Comparison of ENCODE assay signal across 20 cellular contexts in the genomic region with DNA sequence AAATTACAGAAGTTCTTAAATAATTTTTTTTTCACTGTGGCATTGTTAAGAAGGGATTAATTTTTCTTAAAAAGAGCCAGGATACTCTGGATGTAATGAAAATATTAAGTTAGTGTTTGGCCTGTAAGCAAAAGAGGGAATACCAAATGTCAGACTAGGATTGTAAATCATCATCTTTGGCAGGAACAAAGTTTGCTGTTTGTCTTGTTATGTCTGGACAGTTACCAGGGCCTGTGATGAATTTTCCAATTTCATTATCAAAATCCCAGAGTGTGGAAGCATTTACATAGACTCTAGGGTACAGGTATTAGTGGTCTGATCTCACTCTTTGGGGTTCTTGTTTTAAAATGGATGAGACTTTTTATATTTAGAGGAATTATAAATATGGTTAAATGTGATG. TPM values are rescaled to one million over a fixed set of nuclear protein-coding genes. Genes with fewer than 3 reads are reported as not detected.
DNase-seq lines count a peak whose midpoint lies in the region; ATAC-seq, FAIRE-seq and TF ChIP-seq lines count a peak whose summit lies in the region.
"Had no signal": no experiment of that assay in that cellular context is flagged by ENCODE, and none has a peak within 500 bp of the region (broad histone marks: within the 10 kb centered on the region; RNA-seq: fewer than 3 reads in every experiment).

No MANE protein-coding gene starts in this region.

- H3K4me1 Mint-ChIP-seq in nephron, result peaks cover 51% of the 10 kb centered on the region

- H4K20me1 ChIP-seq in Karpas-422 (ENCODE audit: insufficient read depth, low read depth, low read length), result no peaks in the 10 kb centered on the region

- no peak overlapping the region for H2AFZ ChIP-seq in Karpas-422 (ENCODE audit: low read length)

- H3K27ac Mint-ChIP-seq in nephron, result peak overlapping the region; percentile 73 to 90 (median 77)
- H3K27ac Mint-ChIP-seq: activated naive CD4-positive, alpha-beta T cell treated with anti-CD3 and anti-CD28 coated beads, Interleukin-2, amount 10 ng/mL, durations not matched to agents 7 days and 5 days; IgD-negative memory B cell; stimulated activated naive B cell treated with anti-CD40 and anti-IgM and Interleukin-4, amounts not matched to agents 10 μg/mL and 1 μg/mL and 100 μg/mL, for 72 hours; T-cell had no signal

- TF ChIP-seq CTCF in A549 (IDR thresholded peaks at IDR 0.05) (no peak), choroid plexus epithelial cell (conservative IDR thresholded peaks at IDR 0.05; ENCODE audit: low read depth, low read length) (no peak), nephron (IDR thresholded peaks at IDR 0.05; ENCODE audit: unreplicated experiment in 3 of 3) (no peak), A673 (conservative IDR thresholded peaks at IDR 0.05; ENCODE audit: low read depth, low read length) (no peak)

- no peak for TF ChIP-seq EP300 in A549 (IDR thresholded peaks at IDR 0.05)

- H3K4me3 Mint-ChIP-seq in nephron, result no peak overlapping the region
- H3K4me3 Mint-ChIP-seq: activated naive CD4-positive, alpha-beta T cell treated with anti-CD3 and anti-CD28 coated beads, Interleukin-2, amount 10 ng/mL, durations not matched to agents 7 days and 5 days; T-cell had no signal

- no TSS peak for BruUV-seq in A673 (replicated peaks; lab: Mats Ljungman, UMichigan)

- H3K27me3 ChIP-seq in Karpas-422 (ENCODE audit: low read length) (no peaks in the 10 kb centered on the region), H7 (ENCODE audit: control insufficient read depth, insufficient read depth, low read length) (no peaks in the 10 kb centered on the region), A673 (replicated peaks; ENCODE audit: insufficient read depth, low read depth, low read length, poor library complexity) (no peaks in the 10 kb centered on the region)

- CTCF ChIA-PET in A549 (lab: Yijun Ruan, JAX), result no interaction called here
- CTCF ChIA-PET in A673 (lab: Charles Lee), result no interaction called here

- H3K9ac ChIP-seq in Karpas-422 (ENCODE audit: low read length), result no peak overlapping the region

- peak in 1 of 2 experiments; percentile 2 for DNase-seq in A549 (ENCODE audit: low read depth in 1 of 2, low spot score in 1 of 2)
- DNase-seq in Karpas-422, result no peak
- peak; percentile 24 for DNase-seq in choroid plexus epithelial cell (ENCODE audit: low read depth)
- DNase-seq in H7, result no peak
- no peak for DNase-seq in cortex of kidney (lab: John Stamatoyannopoulos, UW)
- no peak for DNase-seq in A673 (ENCODE audit: low spot score)
- DNase-seq: activated CD8-positive, alpha-beta memory T cell treated with anti-CD3 and anti-CD28 coated beads, Interleukin-2, amount 50 U/mL, for 4 hours; activated naive CD4-positive, alpha-beta T cell treated with anti-CD3 and anti-CD28 coated beads, Interleukin-2, amount 10 ng/mL, durations not matched to agents 7 days and 5 days; caudate nucleus; hippocampal formation; left colon; naive thymus-derived CD8-positive, alpha-beta T cell; NCI-H1436 treated with DMSO at 0.1 percent for 48 hours; NCI-H524; stimulated activated naive B cell treated with anti-CD40 and anti-IgM and Interleukin-4, amounts not matched to agents 10 μg/mL and 1 μg/mL and 100 μg/mL, for 72 hours; T-cell had no signal

- H3K4me2 ChIP-seq in A549 (peak overlapping the region; percentile 58), Karpas-422 (ENCODE audit: low read depth, low read length, poor library complexity, severe bottlenecking) (peak overlapping the region; percentile 61)

- H3K36me3 Mint-ChIP-seq in nephron (ENCODE audit: low read depth), result no peaks in the 10 kb centered on the region
- H3K36me3 Mint-ChIP-seq: IgD-negative memory B cell had no signal

- ATAC-seq in A549 (no peak), HG03095 (IDR thresholded peaks at IDR 0.05; ENCODE audit: unreplicated experiment) (no peak)
- ATAC-seq: naive thymus-derived CD8-positive, alpha-beta T cell; stimulated activated naive B cell treated with anti-CD40 and anti-IgM and Interleukin-4, amounts not matched to agents 10 μg/mL and 1 μg/mL and 100 μg/mL, for 72 hours; T-cell had no signal

- H3K9me3 Mint-ChIP-seq in nephron, result no peaks in the 10 kb centered on the region
- H3K9me3 Mint-ChIP-seq: activated naive CD4-positive, alpha-beta T cell treated with anti-CD3 and anti-CD28 coated beads, Interleukin-2, amount 10 ng/mL, durations not matched to agents 7 days and 5 days; IgD-negative memory B cell; naive thymus-derived CD8-positive, alpha-beta T cell; stimulated activated naive B cell treated with anti-CD40 and anti-IgM and Interleukin-4, amounts not matched to agents 10 μg/mL and 1 μg/mL and 100 μg/mL, for 72 hours; T-cell had no signal

- H3K4me1 ChIP-seq in A549 (peaks cover 20% of the 10 kb centered on the region), Karpas-422 (ENCODE audit: low read length) (peaks cover 54% of the 10 kb centered on the region), A673 (ENCODE audit: insufficient read depth, low read length, poor library complexity, severe bottlenecking) (peaks cover 4% of the 10 kb centered on the region)

- H3K27ac ChIP-seq in A549 (no peak overlapping the region), Karpas-422 (ENCODE audit: low read length) (no peak overlapping the region), A673 (ENCODE audit: low read depth, low read length, poor library complexity, severe bottlenecking) (no peak overlapping the region)

- H3K27me3 Mint-ChIP-seq in nephron (ENCODE audit: low read depth), result no peaks in the 10 kb centered on the region
- H3K27me3 Mint-ChIP-seq: activated naive CD4-positive, alpha-beta T cell treated with anti-CD3 and anti-CD28 coated beads, Interleukin-2, amount 10 ng/mL, durations not matched to agents 7 days and 5 days; IgD-negative memory B cell; naive thymus-derived CD8-positive, alpha-beta T cell; stimulated activated naive B cell treated with anti-CD40 and anti-IgM and Interleukin-4, amounts not matched to agents 10 μg/mL and 1 μg/mL and 100 μg/mL, for 72 hours; T-cell had no signal

- no peaks in the 10 kb centered on the region for H3K9me3 ChIP-seq in A549
- no peaks in the 10 kb centered on the region for H3K9me3 ChIP-seq in Karpas-422 (ENCODE audit: low read length)
- no peaks in the 10 kb centered on the region for H3K9me3 ChIP-seq in A673 (ENCODE audit: low read depth, low read length, poor library complexity, severe bottlenecking)
- H3K9me3 ChIP-seq: Caco-2 had no signal

- H3K79me2 ChIP-seq in Karpas-422 (ENCODE audit: low read length), result peaks cover 55% of the 10 kb centered on the region

- POLR2A ChIA-PET in A549 (lab: Yijun Ruan, JAX) (no interaction called here), A673 (lab: Charles Lee; ENCODE audit: low non-redundant PET) (no interaction called here)

- FAIRE-seq in A549 (lab: Jason Lieb, UNC), result no peak

- H3K36me3 ChIP-seq in Karpas-422 (ENCODE audit: insufficient read depth, low read length) (no peaks in the 10 kb centered on the region), H7 (replicated peaks; ENCODE audit: control insufficient read depth, insufficient read depth, low read length) (no peaks in the 10 kb centered on the region), A673 (ENCODE audit: insufficient read depth, low read length, poor library complexity, severe bottlenecking) (no peaks in the 10 kb centered on the region)

- TF ChIP-seq RAD21 in A549 (conservative IDR thresholded peaks at IDR 0.05 in 1 of 2, IDR thresholded peaks at IDR 0.05 in 1 of 2), result no peak

- H3K9me2 ChIP-seq in Karpas-422 (replicated peaks; ENCODE audit: insufficient read depth, low read length), result no peaks in the 10 kb centered on the region

- intact Hi-C loops in A673 (cut with micrococcal nuclease; ENCODE audit: unreplicated experiment), result no loop called here

- H3K4me3 ChIP-seq in A549 (no peak overlapping the region), Karpas-422 (ENCODE audit: low read length) (no peak overlapping the region), choroid plexus epithelial cell (ENCODE audit: low read depth, low read length) (no peak overlapping the region), H7 (ENCODE audit: insufficient read depth, low read depth, low read length) (no peak overlapping the region), A673 (ENCODE audit: low read depth, low read length, poor library complexity, severe bottlenecking) (no peak overlapping the region)

- no peak for TF ChIP-seq POLR2A in A549 (IDR thresholded peaks at IDR 0.05; ENCODE audit: low read length)

TF ChIP-seq in A549, 52 proteins besides CTCF, POLR2A, EP300 and RAD21 (continues in another document):
- TF ChIP-seq HOXB5 (CRISPR knock-in tag; IDR thresholded peaks at IDR 0.05) (no peak), SREBF2 (IDR thresholded peaks at IDR 0.05) (no peak), CHD4 (IDR thresholded peaks at IDR 0.05; ENCODE audit: borderline replicate concordance) (no peak), POLR2AphosphoS2 (conservative IDR thresholded peaks at IDR 0.05; ENCODE audit: low read length) (no peak), KDM5A (IDR thresholded peaks at IDR 0.05) (no peak), CHD2 (IDR thresholded peaks at IDR 0.05; ENCODE audit: low read length, partially characterized antibody) (no peak), HOXA7 (CRISPR knock-in tag; IDR thresholded peaks at IDR 0.05) (no peak), HEYL (CRISPR knock-in tag; IDR thresholded peaks at IDR 0.05) (no peak), MYC (IDR thresholded peaks at IDR 0.05; ENCODE audit: borderline replicate concordance, low read length) (no peak), PHF8 (IDR thresholded peaks at IDR 0.05; ENCODE audit: borderline replicate concordance, low read depth) (no peak), RFX5 (IDR thresholded peaks at IDR 0.05) (no peak), NPAS2 (CRISPR knock-in tag; IDR thresholded peaks at IDR 0.05; ENCODE audit: borderline replicate concordance) (no peak), HDAC2 (IDR thresholded peaks at IDR 0.05) (no peak)

RNA-seq across cellular contexts. Expression of gene CEP57L1, which starts 26.1 kb away (rescaled TPM):
- polyA plus RNA-seq in A549 (2011; rRNA removed) (16.4 and 20.5 TPM in 2 replicates), A549 (2017; fragmentation: RNase III; extraction: RNeasy Plus Mini Kit Qiagen cat#74134 plus additional on column Dnase treatment) (8.0 to 8.9 TPM (median 8.9 TPM) in 3 replicates)
- polyA plus RNA-seq in A549 (2012; cell fraction: cytosol; rRNA removed), result 5.0 and 6.2 TPM in 2 replicates
- 2.8 and 4.4 TPM in 2 replicates for polyA plus RNA-seq in A549 (2012; cell fraction: nucleus; rRNA removed)
- 8.9 and 9.8 TPM in 2 replicates for polyA minus RNA-seq in A549 (2011; rRNA and poly(A)+ RNA removed)
- total RNA-seq in Karpas-422 (2014; rRNA removed; shearing (Covaris generic); ENCODE audit: low replicate concordance), result 16.6 and 28.2 TPM in 2 replicates
- total RNA-seq in H7 (2014; rRNA removed; shearing (Covaris generic)), result 26.5 and 30.2 TPM in 2 replicates
- total RNA-seq in A673 (2021), result 25.7 and 33.6 TPM in 2 replicates

RNA-seq across cellular contexts. Expression of gene SESN1, which starts 26.8 kb away (rescaled TPM):
- polyA plus RNA-seq in A549 (2011; rRNA removed), result 12.2 and 13.9 TPM in 2 replicates
- 1.8 and 2.5 TPM in 2 replicates for polyA plus RNA-seq in A549 (2012; cell fraction: cytosol; rRNA removed)
- polyA plus RNA-seq in A549 (2012; cell fraction: nucleus; rRNA removed), result 1.8 and 3.6 TPM in 2 replicates
- polyA plus RNA-seq in A549 (2017; fragmentation: RNase III; extraction: RNeasy Plus Mini Kit Qiagen cat#74134 plus additional on column Dnase treatment), result 7.8 to 8.7 TPM (median 7.9 TPM) in 3 replicates
- 8.9 and 11.6 TPM in 2 replicates for polyA minus RNA-seq in A549 (2011; rRNA and poly(A)+ RNA removed)
- 1.3 and 1.9 TPM in 2 replicates for total RNA-seq in Karpas-422 (2014; rRNA removed; shearing (Covaris generic); ENCODE audit: low replicate concordance)
- total RNA-seq in H7 (2014; rRNA removed; shearing (Covaris generic)), result 10.4 and 12.8 TPM in 2 replicates
- 3.4 and 4.1 TPM in 2 replicates for total RNA-seq in A673 (2021)
